In genomic region chr19:12736854-12737665, GRCh38 we compare ENCODE assay signal across 8 cellular contexts. TPM values are rescaled to one million over a fixed set of nuclear protein-coding genes. Genes with fewer than 3 reads are reported as not detected.
DNase-seq lines count a peak whose midpoint lies in the region; ATAC-seq and TF ChIP-seq lines count a peak whose summit lies in the region.

Gene GET3 (plus strand): TSS chr19:12737497. CDS start chr19:12737506, 9 bp downstream.

- no peaks in the 10 kb centered on the region for H3K27me3 ChIP-seq in muscle layer of colon (ENCODE audit: control insufficient read depth in 1 of 2, insufficient read depth in 2 of 2, low read length in 2 of 2)

- no peaks in the 10 kb centered on the region for H3K9me3 ChIP-seq in muscle layer of colon (ENCODE audit: low read length)

- peak within 1 kb of the TSS; percentile 86 for H3K27ac ChIP-seq in muscle layer of colon (ENCODE audit: low read depth, low read length)

- ATAC-seq in GM21576 (IDR thresholded peaks at IDR 0.05; ENCODE audit: unreplicated experiment) (peak; percentile 79), esophagus mucosa (peak; percentile 89)

- peak; percentile 28; the same call in 1 of the 2 replicates for TF ChIP-seq EP300 in Ishikawa (IDR thresholded peaks at IDR 0.05; ENCODE audit: borderline replicate concordance)

- H3K4me1 ChIP-seq in muscle layer of colon (ENCODE audit: insufficient read depth, low read length): peaks cover 31% of the 10 kb centered on the region

- peak within 1 kb of the TSS; percentile 68 for H3K9ac ChIP-seq in muscle layer of colon (ENCODE audit: low read length)

- peaks cover 14% of the 10 kb centered on the region for H3K36me3 ChIP-seq in muscle layer of colon (ENCODE audit: insufficient read depth, low read length)

- H3K4me3 ChIP-seq in muscle layer of colon (ENCODE audit: low read depth in 1 of 2, low read length in 2 of 2): peak within 1 kb of the TSS; percentile 85 to 97

- TF ChIP-seq RAD21 in Ishikawa (IDR thresholded peaks at IDR 0.05; ENCODE audit: low read depth): no peak

- peak; percentile 100 for DNase-seq in DMS153 (lab: John Stamatoyannopoulos, UW)
- DNase-seq in activated T-cell treated with anti-CD3 and anti-CD28 coated beads, Interleukin-2, amount 50 U/mL, for 48 hours: peak; percentile 82 to 83
- peak; percentile 59 for DNase-seq in stimulated activated CD8-positive, alpha-beta memory T cell treated with anti-CD3 and anti-CD28 coated beads, Interleukin-7, amount 100 ng/mL, for 24 hours (ENCODE audit: low read depth)

TF ChIP-seq in Ishikawa, 13 proteins besides CTCF, POLR2A, EP300 and RAD21:
- TF ChIP-seq EGR1 (IDR thresholded peaks at IDR 0.05) (no peak), TEAD4 (IDR thresholded peaks at IDR 0.05) (no peak), TCF12 (IDR thresholded peaks at IDR 0.05; ENCODE audit: low read depth) (0 out of 2 replicates have a peak, but pooled peaks have one; percentile 33), YY1 (IDR thresholded peaks at IDR 0.05; ENCODE audit: low read depth) (peak; percentile 98), ZBTB7A (IDR thresholded peaks at IDR 0.05; ENCODE audit: low read depth) (no peak), NFIC (IDR thresholded peaks at IDR 0.05) (peak; percentile 16; the same call in 1 of the 2 replicates), REST (IDR thresholded peaks at IDR 0.05; ENCODE audit: low read depth) (no peak), CREB1 (IDR thresholded peaks at IDR 0.05; ENCODE audit: low read depth) (no peak), FOXM1 (IDR thresholded peaks at IDR 0.05; ENCODE audit: borderline replicate concordance, low read depth) (no peak), USF1 (IDR thresholded peaks at IDR 0.05) (peak; percentile 99), CEBPB (IDR thresholded peaks at IDR 0.05) (no peak), TAF1 (IDR thresholded peaks at IDR 0.05; ENCODE audit: low read depth) (peak; percentile 92)
- TF ChIP-seq, protein P1, sequence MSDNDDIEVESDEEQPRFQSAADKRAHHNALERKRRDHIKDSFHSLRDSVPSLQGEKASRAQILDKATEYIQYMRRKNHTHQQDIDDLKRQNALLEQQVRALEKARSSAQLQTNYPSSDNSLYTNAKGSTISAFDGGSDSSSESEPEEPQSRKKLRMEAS (IDR thresholded peaks at IDR 0.05): peak; percentile 45; the same call in 1 of the 2 replicates
TF ChIP-seq in Ishikawa: peak in this region for 6.

TF ChIP-seq in PFSK-1, 5 proteins besides CTCF, POLR2A, EP300 and RAD21:
- TF ChIP-seq TAF1 (IDR thresholded peaks at IDR 0.05; ENCODE audit: borderline replicate concordance, insufficient read depth, low read length): peak; percentile 81; the same call in 1 of the 2 replicates
- TF ChIP-seq POLR2AphosphoS5 (IDR thresholded peaks at IDR 0.05; ENCODE audit: low read depth, low read length): peak; percentile 69; the same call in 1 of the 2 replicates
- TF ChIP-seq REST (IDR thresholded peaks at IDR 0.05; ENCODE audit: insufficient read depth in 1 of 2, low read depth in 2 of 2, low read length in 2 of 2): peak in 1 of 2 experiments; percentile 44; a peak in 1 of 4 replicates
- no peak for TF ChIP-seq FOXP2 (optimal IDR thresholded peaks at IDR 0.05; ENCODE audit: borderline replicate concordance, extremely low read depth, extremely low read length, insufficient read depth)

RNA-seq across cellular contexts. Expression of gene GET3, which starts in this region (rescaled TPM):
- polyA plus RNA-seq in PFSK-1 (2012; ENCODE audit: insufficient read length, low read depth): 220 TPM
- total RNA-seq in esophagus mucosa: 60.9 TPM

Comparison
In these comparisons a context has a peak if more than half of its experiments do, and no peak if none do; other contexts are left out.
1. Peak in every context shown above with its lines: DNase-seq, ATAC-seq, H3K4me3 ChIP-seq and H3K27ac ChIP-seq.